Comparison of ENCODE assay signal across 8 cellular contexts in genomic region chr11:128776434-128777284, GRCh38.
DNase-seq lines count a peak whose midpoint lies in the region; ATAC-seq, FAIRE-seq and TF ChIP-seq lines count a peak whose summit lies in the region.

No MANE protein-coding gene starts in this region.

- DNase-seq in activated naive CD8-positive, alpha-beta T cell treated with anti-CD3 and anti-CD28 coated beads, Interleukin-2, amount 50 U/mL, for 24 hours = peak; percentile 24
- peak; percentile 89 for DNase-seq in kidney
- DNase-seq in stimulated activated effector memory CD8-positive, alpha-beta T cell treated with anti-CD3 and anti-CD28 coated beads, Interleukin-12 subunit alpha, Interleukin-12 subunit beta, amount 100 ng/mL, for 72 hours (ENCODE audit: low spot score in 2 of 2) = peak; percentile 22 to 61

- H3K4me1 Mint-ChIP-seq in activated naive CD8-positive, alpha-beta T cell treated with anti-CD3 and anti-CD28 coated beads, Interleukin-2, amount 50 U/mL, for 24 hours = peaks cover 36% of the 10 kb centered on the region
- peaks cover 75% of the 10 kb centered on the region for H3K4me1 Mint-ChIP-seq in stimulated activated effector memory CD8-positive, alpha-beta T cell treated with anti-CD3 and anti-CD28 coated beads, Interleukin-12 subunit alpha, Interleukin-12 subunit beta, amount 100 ng/mL, for 72 hours

- no peak overlapping the region for H2AFZ ChIP-seq in OCI-LY3 (ENCODE audit: low read depth, low read length)

- no peaks in the 10 kb centered on the region for H3K9me3 ChIP-seq in OCI-LY3 (ENCODE audit: insufficient read depth, low read length)
- no peaks in the 10 kb centered on the region for H3K9me3 ChIP-seq in kidney (ENCODE audit: control insufficient read depth in 1 of 2, low read length in 2 of 2)

- H3K27ac Mint-ChIP-seq in activated naive CD8-positive, alpha-beta T cell treated with anti-CD3 and anti-CD28 coated beads, Interleukin-2, amount 50 U/mL, for 24 hours = no peak overlapping the region
- peak overlapping the region; percentile 85 for H3K27ac Mint-ChIP-seq in stimulated activated effector memory CD8-positive, alpha-beta T cell treated with anti-CD3 and anti-CD28 coated beads, Interleukin-12 subunit alpha, Interleukin-12 subunit beta, amount 100 ng/mL, for 72 hours

- H3K4me2 ChIP-seq in OCI-LY3 (ENCODE audit: low read length) = no peak overlapping the region

- peak; percentile 38 for TF ChIP-seq CTCF in GM12875 (IDR thresholded peaks at IDR 0.05; ENCODE audit: borderline replicate concordance, insufficient read depth, low read depth, low read length)
- peak; percentile 50 for TF ChIP-seq CTCF in OCI-LY3 (IDR thresholded peaks at IDR 0.05; ENCODE audit: low read depth, low read length)
- peak; percentile 35 for TF ChIP-seq CTCF in kidney (IDR thresholded peaks at IDR 0.05; ENCODE audit: borderline replicate concordance, extremely low read depth, insufficient read depth)

- no peaks in the 10 kb centered on the region for H3K27me3 ChIP-seq in OCI-LY3 (ENCODE audit: low read depth, low read length)

- no peaks in the 10 kb centered on the region for H4K20me1 ChIP-seq in OCI-LY3 (ENCODE audit: insufficient read depth, low read length)

- H3K27ac ChIP-seq in OCI-LY3 (ENCODE audit: low read length) = no peak overlapping the region
- H3K27ac ChIP-seq in kidney (ENCODE audit: low read depth in 2 of 2, low read length in 2 of 2) = no peak overlapping the region

- H3K9me3 Mint-ChIP-seq in activated naive CD8-positive, alpha-beta T cell treated with anti-CD3 and anti-CD28 coated beads, Interleukin-2, amount 50 U/mL, for 24 hours = no peaks in the 10 kb centered on the region
- no peaks in the 10 kb centered on the region for H3K9me3 Mint-ChIP-seq in stimulated activated effector memory CD8-positive, alpha-beta T cell treated with anti-CD3 and anti-CD28 coated beads, Interleukin-12 subunit alpha, Interleukin-12 subunit beta, amount 100 ng/mL, for 72 hours

- H3K4me3 ChIP-seq in GM12875 (ENCODE audit: low read depth, low read length) (no peak overlapping the region), OCI-LY3 (ENCODE audit: low read length) (no peak overlapping the region), kidney (ENCODE audit: low read length in 2 of 2) (no peak overlapping the region)

- H3K27me3 Mint-ChIP-seq in activated naive CD8-positive, alpha-beta T cell treated with anti-CD3 and anti-CD28 coated beads, Interleukin-2, amount 50 U/mL, for 24 hours = no peaks in the 10 kb centered on the region

- FAIRE-seq in kidney (lab: Jason Lieb, UNC) = no peak

- peaks cover 43% of the 10 kb centered on the region for H3K36me3 Mint-ChIP-seq in activated naive CD8-positive, alpha-beta T cell treated with anti-CD3 and anti-CD28 coated beads, Interleukin-2, amount 50 U/mL, for 24 hours (ENCODE audit: low read depth)
- peaks cover 92% of the 10 kb centered on the region for H3K36me3 Mint-ChIP-seq in stimulated activated effector memory CD8-positive, alpha-beta T cell treated with anti-CD3 and anti-CD28 coated beads, Interleukin-12 subunit alpha, Interleukin-12 subunit beta, amount 100 ng/mL, for 72 hours

- H3K79me2 ChIP-seq in OCI-LY3 (ENCODE audit: low read length) = no peaks in the 10 kb centered on the region

- H3K4me1 ChIP-seq in OCI-LY3 (ENCODE audit: low read length) (peaks cover 8% of the 10 kb centered on the region), kidney (ENCODE audit: control insufficient read depth in 1 of 2, insufficient read depth in 1 of 2, low read depth in 1 of 2, low read length in 2 of 2) (peaks cover 0 to 10% of the 10 kb centered on the region in 2 donors)

- intact Hi-C loops in kidney (cut with DNase I) = no loop called here

- ATAC-seq in activated naive CD8-positive, alpha-beta T cell treated with anti-CD3 and anti-CD28 coated beads, Interleukin-2, amount 50 U/mL, for 24 hours = peak; percentile 62
- ATAC-seq in stimulated activated effector memory CD8-positive, alpha-beta T cell treated with anti-CD3 and anti-CD28 coated beads, Interleukin-12 subunit alpha, Interleukin-12 subunit beta, amount 100 ng/mL, for 72 hours = peak; percentile 76
- ATAC-seq in GM21447 (IDR thresholded peaks at IDR 0.05; ENCODE audit: unreplicated experiment) (no peak), HG02885 (IDR thresholded peaks at IDR 0.05; ENCODE audit: poor library complexity, unreplicated experiment) (no peak), HG03280 (IDR thresholded peaks at IDR 0.05; ENCODE audit: unreplicated experiment) (no peak)

- no peak overlapping the region for H3K4me3 Mint-ChIP-seq in activated naive CD8-positive, alpha-beta T cell treated with anti-CD3 and anti-CD28 coated beads, Interleukin-2, amount 50 U/mL, for 24 hours
- peak overlapping the region; percentile 7 for H3K4me3 Mint-ChIP-seq in stimulated activated effector memory CD8-positive, alpha-beta T cell treated with anti-CD3 and anti-CD28 coated beads, Interleukin-12 subunit alpha, Interleukin-12 subunit beta, amount 100 ng/mL, for 72 hours

- H3K36me3 ChIP-seq in OCI-LY3 (replicated peaks; ENCODE audit: low read depth, low read length) = peaks cover 22% of the 10 kb centered on the region
- no peaks in the 10 kb centered on the region for H3K36me3 ChIP-seq in kidney (ENCODE audit: control insufficient read depth in 1 of 2, insufficient read depth in 2 of 2, low read length in 2 of 2)

- H3K9ac ChIP-seq in OCI-LY3 (ENCODE audit: low read length) = no peak overlapping the region
- H3K9ac ChIP-seq in kidney (ENCODE audit: low read length in 2 of 2) = no peak overlapping the region

Comparison
In these comparisons a context has a peak if more than half of its experiments do, and no peak if none do; other contexts are left out.
1. ATAC-seq: peak in activated naive CD8-positive, alpha-beta T cell treated with anti-CD3 and anti-CD28 coated beads, Interleukin-2, amount 50 U/mL, for 24 hours (single experiment) and stimulated activated effector memory CD8-positive, alpha-beta T cell treated with anti-CD3 and anti-CD28 coated beads, Interleukin-12 subunit alpha, Interleukin-12 subunit beta, amount 100 ng/mL, for 72 hours (single experiment); none in GM21447 (single experiment), HG02885 (single experiment) and HG03280 (single experiment).
2. DNase-seq: peak in every context shown above with its lines; median percentile 89 in kidney; 42 in stimulated activated effector memory CD8-positive, alpha-beta T cell treated with anti-CD3 and anti-CD28 coated beads, Interleukin-12 subunit alpha, Interleukin-12 subunit beta, amount 100 ng/mL, for 72 hours; 24 in activated naive CD8-positive, alpha-beta T cell treated with anti-CD3 and anti-CD28 coated beads, Interleukin-2, amount 50 U/mL, for 24 hours.
3. Peak in every context shown above with its lines, with median percentiles within 50 percentile points of each other: CTCF ChIP-seq.